Comparison of ENCODE assay signal across 2 cellular contexts in genomic region chr1:236489710-236490377, GRCh38.
TF ChIP-seq lines count a peak whose summit lies in the region.

No MANE protein-coding gene starts in this region.

TF ChIP-seq in GM23338, 12 proteins besides CTCF, POLR2A, EP300 and RAD21 (continued from another document):
- no peak for TF ChIP-seq NANOG (IDR thresholded peaks at IDR 0.05; ENCODE audit: borderline replicate concordance)
- TF ChIP-seq EZH2 (IDR thresholded peaks at IDR 0.05; ENCODE audit: low read depth, unreplicated experiment) = no peak
- TF ChIP-seq POLR2AphosphoS5 (IDR thresholded peaks at IDR 0.05; ENCODE audit: low read depth) = no peak
- TF ChIP-seq, protein P1, sequence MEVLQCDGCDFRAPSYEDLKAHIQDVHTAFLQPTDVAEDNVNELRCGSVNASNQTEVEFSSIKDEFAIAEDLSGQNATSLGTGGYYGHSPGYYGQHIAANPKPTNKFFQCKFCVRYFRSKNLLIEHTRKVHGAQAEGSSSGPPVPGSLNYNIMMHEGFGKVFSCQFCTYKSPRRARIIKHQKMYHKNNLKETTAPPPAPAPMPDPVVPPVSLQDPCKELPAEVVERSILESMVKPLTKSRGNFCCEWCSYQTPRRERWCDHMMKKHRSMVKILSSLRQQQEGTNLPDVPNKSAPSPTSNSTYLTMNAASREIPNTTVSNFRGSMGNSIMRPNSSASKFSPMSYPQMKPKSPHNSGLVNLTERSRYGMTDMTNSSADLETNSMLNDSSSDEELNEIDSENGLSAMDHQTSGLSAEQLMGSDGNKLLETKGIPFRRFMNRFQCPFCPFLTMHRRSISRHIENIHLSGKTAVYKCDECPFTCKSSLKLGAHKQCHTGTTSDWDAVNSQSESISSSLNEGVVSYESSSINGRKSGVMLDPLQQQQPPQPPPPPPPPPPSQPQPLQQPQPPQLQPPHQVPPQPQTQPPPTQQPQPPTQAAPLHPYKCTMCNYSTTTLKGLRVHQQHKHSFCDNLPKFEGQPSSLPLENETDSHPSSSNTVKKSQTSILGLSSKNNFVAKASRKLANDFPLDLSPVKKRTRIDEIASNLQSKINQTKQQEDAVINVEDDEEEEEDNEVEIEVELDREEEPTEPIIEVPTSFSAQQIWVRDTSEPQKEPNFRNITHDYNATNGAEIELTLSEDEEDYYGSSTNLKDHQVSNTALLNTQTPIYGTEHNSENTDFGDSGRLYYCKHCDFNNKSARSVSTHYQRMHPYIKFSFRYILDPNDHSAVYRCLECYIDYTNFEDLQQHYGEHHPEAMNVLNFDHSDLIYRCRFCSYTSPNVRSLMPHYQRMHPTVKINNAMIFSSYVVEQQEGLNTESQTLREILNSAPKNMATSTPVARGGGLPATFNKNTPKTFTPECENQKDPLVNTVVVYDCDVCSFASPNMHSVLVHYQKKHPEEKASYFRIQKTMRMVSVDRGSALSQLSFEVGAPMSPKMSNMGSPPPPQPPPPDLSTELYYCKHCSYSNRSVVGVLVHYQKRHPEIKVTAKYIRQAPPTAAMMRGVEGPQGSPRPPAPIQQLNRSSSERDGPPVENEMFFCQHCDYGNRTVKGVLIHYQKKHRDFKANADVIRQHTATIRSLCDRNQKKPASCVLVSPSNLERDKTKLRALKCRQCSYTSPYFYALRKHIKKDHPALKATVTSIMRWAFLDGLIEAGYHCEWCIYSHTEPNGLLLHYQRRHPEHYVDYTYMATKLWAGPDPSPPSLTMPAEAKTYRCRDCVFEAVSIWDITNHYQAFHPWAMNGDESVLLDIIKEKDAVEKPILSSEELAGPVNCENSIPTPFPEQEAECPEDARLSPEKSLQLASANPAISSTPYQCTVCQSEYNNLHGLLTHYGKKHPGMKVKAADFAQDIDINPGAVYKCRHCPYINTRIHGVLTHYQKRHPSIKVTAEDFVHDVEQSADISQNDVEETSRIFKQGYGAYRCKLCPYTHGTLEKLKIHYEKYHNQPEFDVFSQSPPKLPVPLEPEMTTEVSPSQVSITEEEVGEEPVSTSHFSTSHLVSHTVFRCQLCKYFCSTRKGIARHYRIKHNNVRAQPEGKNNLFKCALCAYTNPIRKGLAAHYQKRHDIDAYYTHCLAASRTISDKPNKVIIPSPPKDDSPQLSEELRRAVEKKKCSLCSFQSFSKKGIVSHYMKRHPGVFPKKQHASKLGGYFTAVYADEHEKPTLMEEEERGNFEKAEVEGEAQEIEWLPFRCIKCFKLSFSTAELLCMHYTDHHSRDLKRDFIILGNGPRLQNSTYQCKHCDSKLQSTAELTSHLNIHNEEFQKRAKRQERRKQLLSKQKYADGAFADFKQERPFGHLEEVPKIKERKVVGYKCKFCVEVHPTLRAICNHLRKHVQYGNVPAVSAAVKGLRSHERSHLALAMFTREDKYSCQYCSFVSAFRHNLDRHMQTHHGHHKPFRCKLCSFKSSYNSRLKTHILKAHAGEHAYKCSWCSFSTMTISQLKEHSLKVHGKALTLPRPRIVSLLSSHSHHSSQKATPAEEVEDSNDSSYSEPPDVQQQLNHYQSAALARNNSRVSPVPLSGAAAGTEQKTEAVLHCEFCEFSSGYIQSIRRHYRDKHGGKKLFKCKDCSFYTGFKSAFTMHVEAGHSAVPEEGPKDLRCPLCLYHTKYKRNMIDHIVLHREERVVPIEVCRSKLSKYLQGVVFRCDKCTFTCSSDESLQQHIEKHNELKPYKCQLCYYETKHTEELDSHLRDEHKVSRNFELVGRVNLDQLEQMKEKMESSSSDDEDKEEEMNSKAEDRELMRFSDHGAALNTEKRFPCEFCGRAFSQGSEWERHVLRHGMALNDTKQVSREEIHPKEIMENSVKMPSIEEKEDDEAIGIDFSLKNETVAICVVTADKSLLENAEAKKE (CRISPR knock-in tag; IDR thresholded peaks at IDR 0.05) = no peak
- TF ChIP-seq, protein P2, sequence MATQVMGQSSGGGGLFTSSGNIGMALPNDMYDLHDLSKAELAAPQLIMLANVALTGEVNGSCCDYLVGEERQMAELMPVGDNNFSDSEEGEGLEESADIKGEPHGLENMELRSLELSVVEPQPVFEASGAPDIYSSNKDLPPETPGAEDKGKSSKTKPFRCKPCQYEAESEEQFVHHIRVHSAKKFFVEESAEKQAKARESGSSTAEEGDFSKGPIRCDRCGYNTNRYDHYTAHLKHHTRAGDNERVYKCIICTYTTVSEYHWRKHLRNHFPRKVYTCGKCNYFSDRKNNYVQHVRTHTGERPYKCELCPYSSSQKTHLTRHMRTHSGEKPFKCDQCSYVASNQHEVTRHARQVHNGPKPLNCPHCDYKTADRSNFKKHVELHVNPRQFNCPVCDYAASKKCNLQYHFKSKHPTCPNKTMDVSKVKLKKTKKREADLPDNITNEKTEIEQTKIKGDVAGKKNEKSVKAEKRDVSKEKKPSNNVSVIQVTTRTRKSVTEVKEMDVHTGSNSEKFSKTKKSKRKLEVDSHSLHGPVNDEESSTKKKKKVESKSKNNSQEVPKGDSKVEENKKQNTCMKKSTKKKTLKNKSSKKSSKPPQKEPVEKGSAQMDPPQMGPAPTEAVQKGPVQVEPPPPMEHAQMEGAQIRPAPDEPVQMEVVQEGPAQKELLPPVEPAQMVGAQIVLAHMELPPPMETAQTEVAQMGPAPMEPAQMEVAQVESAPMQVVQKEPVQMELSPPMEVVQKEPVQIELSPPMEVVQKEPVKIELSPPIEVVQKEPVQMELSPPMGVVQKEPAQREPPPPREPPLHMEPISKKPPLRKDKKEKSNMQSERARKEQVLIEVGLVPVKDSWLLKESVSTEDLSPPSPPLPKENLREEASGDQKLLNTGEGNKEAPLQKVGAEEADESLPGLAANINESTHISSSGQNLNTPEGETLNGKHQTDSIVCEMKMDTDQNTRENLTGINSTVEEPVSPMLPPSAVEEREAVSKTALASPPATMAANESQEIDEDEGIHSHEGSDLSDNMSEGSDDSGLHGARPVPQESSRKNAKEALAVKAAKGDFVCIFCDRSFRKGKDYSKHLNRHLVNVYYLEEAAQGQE (IDR thresholded peaks at IDR 0.05; ENCODE audit: unreplicated experiment) = no peak
- TF ChIP-seq ETS1 (IDR thresholded peaks at IDR 0.05) = no peak
- no peak for TF ChIP-seq ZNF331 (CRISPR knock-in tag; IDR thresholded peaks at IDR 0.05; ENCODE audit: low read depth)

TF ChIP-seq in GM12878, 131 proteins besides CTCF, POLR2A, EP300 and RAD21:
- TF ChIP-seq, protein P3, sequence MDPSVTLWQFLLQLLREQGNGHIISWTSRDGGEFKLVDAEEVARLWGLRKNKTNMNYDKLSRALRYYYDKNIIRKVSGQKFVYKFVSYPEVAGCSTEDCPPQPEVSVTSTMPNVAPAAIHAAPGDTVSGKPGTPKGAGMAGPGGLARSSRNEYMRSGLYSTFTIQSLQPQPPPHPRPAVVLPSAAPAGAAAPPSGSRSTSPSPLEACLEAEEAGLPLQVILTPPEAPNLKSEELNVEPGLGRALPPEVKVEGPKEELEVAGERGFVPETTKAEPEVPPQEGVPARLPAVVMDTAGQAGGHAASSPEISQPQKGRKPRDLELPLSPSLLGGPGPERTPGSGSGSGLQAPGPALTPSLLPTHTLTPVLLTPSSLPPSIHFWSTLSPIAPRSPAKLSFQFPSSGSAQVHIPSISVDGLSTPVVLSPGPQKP (IDR thresholded peaks at IDR 0.05; ENCODE audit: low read depth, low read length) = no peak
- TF ChIP-seq RAD51 (IDR thresholded peaks at IDR 0.05) = peak; percentile 75
- no peak for TF ChIP-seq LARP7 (IDR thresholded peaks at IDR 0.05)
- peak; percentile 66 for TF ChIP-seq BHLHE40 (IDR thresholded peaks at IDR 0.05; ENCODE audit: borderline replicate concordance in 1 of 2, low read depth in 2 of 2, low read length in 1 of 2)
- TF ChIP-seq SMC3 (IDR thresholded peaks at IDR 0.05; ENCODE audit: borderline replicate concordance, low read length) = peak; percentile 72; the same call in 1 of the 2 replicates
- TF ChIP-seq ATF3 (IDR thresholded peaks at IDR 0.05; ENCODE audit: borderline replicate concordance, extremely low read depth, low read depth, low read length) = no peak
- 0 out of 2 replicates have a peak, but pooled peaks have one; percentile 14 for TF ChIP-seq FOXM1 (IDR thresholded peaks at IDR 0.05; ENCODE audit: low read depth, low read length)
TF ChIP-seq in GM12878: peak in this region for 4.
